Comparison of ENCODE assay signal across 20 cellular contexts in genomic region chr2:70627499-70627898, GRCh38.
A peak's percentile ranks its signal among the peaks of the same experiment; 100 is the strongest.
DNase-seq lines count a peak whose midpoint lies in the region; ATAC-seq, FAIRE-seq and TF ChIP-seq lines count a peak whose summit lies in the region.
"Had no signal": no experiment of that assay in that cellular context is flagged by ENCODE, and none has a peak within 500 bp of the region (broad histone marks: within the 10 kb centered on the region; RNA-seq: fewer than 3 reads in every experiment).

No MANE protein-coding gene starts in this region.

- no peaks in the 10 kb centered on the region for H3K27me3 ChIP-seq in breast epithelium
- peaks cover 16% of the 10 kb centered on the region for H3K27me3 ChIP-seq in osteoblast (ENCODE audit: insufficient read depth, low read length)
- H3K27me3 ChIP-seq: ovary, upper lobe of right lung had no signal

- BruUV-seq in MCF 10A (replicated peaks; lab: Mats Ljungman, UMichigan): no TSS peak

- no peaks in the 10 kb centered on the region for H3K4me1 ChIP-seq in breast epithelium
- H3K4me1 ChIP-seq in osteoblast (ENCODE audit: insufficient read depth, low read length): no peaks in the 10 kb centered on the region
- H3K4me1 ChIP-seq: upper lobe of right lung had no signal

- POLR2A ChIA-PET in MCF 10A (lab: Yijun Ruan, JAX): interaction anchor here (0.7 to 1.1 kb wide), 3 partner anchors 25 to 158 kb away, joined by 3 read pairs; no protein-coding TSS in a partner anchor

- H3K9me3 ChIP-seq in breast epithelium (no peaks in the 10 kb centered on the region), osteoblast (ENCODE audit: low read depth, low read length) (no peaks in the 10 kb centered on the region)
- H3K9me3 ChIP-seq: ovary, upper lobe of right lung had no signal

- no peaks in the 10 kb centered on the region for H3K36me3 Mint-ChIP-seq in MCF 10A (ENCODE audit: insufficient read depth, unreplicated experiment)
- H3K36me3 Mint-ChIP-seq: brain had no signal

- H2AFZ ChIP-seq in osteoblast (ENCODE audit: low read length): no peak overlapping the region

- CTCF ChIA-PET in MCF 10A (lab: Yijun Ruan, JAX): interaction anchor here (0.7 to 2.3 kb wide), 6 partner anchors 10 to 324 kb away, joined by 3 to 11 read pairs (median 4); no protein-coding TSS in a partner anchor

- no peak overlapping the region for H3K27ac Mint-ChIP-seq in MCF 10A (ENCODE audit: low read depth, unreplicated experiment)
- H3K27ac Mint-ChIP-seq: activated CD4-positive, alpha-beta T cell treated with anti-CD3 and anti-CD28 coated beads, Interleukin-2, amount 10 ng/mL, durations not matched to agents 24 days and 14 days; activated T-helper 2 cell treated with anti-CD3 and anti-CD28 coated beads, Interferon-gamma antibody, Interleukin-2, Interleukin-4, amounts not matched to agents 10 μg/mL and 5 μg/mL and 100 μg/mL, durations not matched to agents 14 hours and 24 hours and 36 hours; T-helper 1 cell treated with Interleukin-12 subunit alpha and Interleukin-12 subunit beta and Interleukin-4 antibody, amounts not matched to agents 30 μg/mL and 1 μg/mL, for 36 hours had no signal

- no peak overlapping the region for H3K27ac ChIP-seq in breast epithelium
- H3K27ac ChIP-seq in osteoblast (ENCODE audit: low read depth, low read length): no peak overlapping the region
- H3K27ac ChIP-seq: upper lobe of right lung had no signal

- no peaks in the 10 kb centered on the region for H4K20me1 ChIP-seq in osteoblast (ENCODE audit: insufficient read depth, low read length)

- TF ChIP-seq CTCF in MCF 10A (IDR thresholded peaks at IDR 0.05; ENCODE audit: unreplicated experiment): no peak
- no peak for TF ChIP-seq CTCF in breast epithelium (IDR thresholded peaks at IDR 0.05)
- TF ChIP-seq CTCF in epithelial cell of esophagus (IDR thresholded peaks at IDR 0.05; ENCODE audit: insufficient read depth, low read depth, low read length, missing control alignments): no peak
- no peak for TF ChIP-seq CTCF in osteoblast (IDR thresholded peaks at IDR 0.05; ENCODE audit: extremely low read depth, low read depth, low read length)

- H3K4me1 Mint-ChIP-seq in MCF 10A (ENCODE audit: insufficient read depth, unreplicated experiment): no peaks in the 10 kb centered on the region
- H3K4me1 Mint-ChIP-seq: activated CD4-positive, alpha-beta T cell treated with anti-CD3 and anti-CD28 coated beads, Interleukin-2, amount 10 ng/mL, durations not matched to agents 24 days and 14 days had no signal

- no peaks in the 10 kb centered on the region for H3K79me2 ChIP-seq in osteoblast (ENCODE audit: insufficient read depth, low read length)

- DNase-seq in MCF 10A (ENCODE audit: unreplicated experiment) (peak; percentile 72), breast epithelium (ENCODE audit: low spot score in 2 of 2) (no peak), NCI-H748 (lab: John Stamatoyannopoulos, UW; ENCODE audit: unreplicated experiment) (peak; percentile 68), epithelial cell of esophagus (ENCODE audit: low read depth) (peak; percentile 72), H54 (ENCODE audit: insufficient read length, low spot score) (no peak), osteoblast (ENCODE audit: insufficient read length, low spot score, missing footprints) (no peak), EL (no peak)
- DNase-seq: activated CD4-positive, alpha-beta T cell treated with anti-CD3 and anti-CD28 coated beads, Interleukin-2, amount 10 ng/mL, durations not matched to agents 24 days and 14 days; GOT3; mammary epithelial cell; NCI-H1436 treated with DMSO at 0.1 percent for 48 hours; OCI-M1; ovary; stimulated activated CD4-positive, alpha-beta T cell treated with anti-CD3 and anti-CD28 coated beads, Interleukin-15, amount 100 ng/mL, for 24 hours; upper lobe of right lung had no signal

- TF ChIP-seq POLR2A in breast epithelium (IDR thresholded peaks at IDR 0.05) (no peak), H54 (IDR thresholded peaks at IDR 0.05; ENCODE audit: low read depth, low read length) (no peak)

- intact Hi-C loops in MCF 10A (cut with micrococcal nuclease) (no loop called here), breast epithelium (cut with DNase I; ENCODE audit: low total_unique reads) (no loop called here)

- H3K4me3 Mint-ChIP-seq in MCF 10A (ENCODE audit: unreplicated experiment): no peak overlapping the region
- H3K4me3 Mint-ChIP-seq: activated CD4-positive, alpha-beta T cell treated with anti-CD3 and anti-CD28 coated beads, Interleukin-2, amount 10 ng/mL, durations not matched to agents 24 days and 14 days; T-helper 1 cell treated with Interleukin-12 subunit alpha and Interleukin-12 subunit beta and Interleukin-4 antibody, amounts not matched to agents 30 μg/mL and 1 μg/mL, for 36 hours had no signal

- H3K4me3 ChIP-seq in breast epithelium (no peak overlapping the region), epithelial cell of esophagus (ENCODE audit: low read length) (no peak overlapping the region), osteoblast (ENCODE audit: insufficient read depth, low read length) (no peak overlapping the region)
- H3K4me3 ChIP-seq: ovary, upper lobe of right lung had no signal

- FAIRE-seq in H54 (lab: Jason Lieb, UNC): no peak
- FAIRE-seq: D721Med had no signal

- H3K4me2 ChIP-seq in osteoblast (ENCODE audit: insufficient read depth, low read length): no peak overlapping the region

- H3K9me3 Mint-ChIP-seq in MCF 10A (ENCODE audit: unreplicated experiment): no peaks in the 10 kb centered on the region
- H3K9me3 Mint-ChIP-seq: activated CD4-positive, alpha-beta T cell treated with anti-CD3 and anti-CD28 coated beads, Interleukin-2, amount 10 ng/mL, durations not matched to agents 24 days and 14 days; activated T-helper 2 cell treated with anti-CD3 and anti-CD28 coated beads, Interferon-gamma antibody, Interleukin-2, Interleukin-4, amounts not matched to agents 10 μg/mL and 5 μg/mL and 100 μg/mL, durations not matched to agents 14 hours and 24 hours and 36 hours; T-helper 1 cell treated with Interleukin-12 subunit alpha and Interleukin-12 subunit beta and Interleukin-4 antibody, amounts not matched to agents 30 μg/mL and 1 μg/mL, for 36 hours had no signal

- no peaks in the 10 kb centered on the region for H3K36me3 ChIP-seq in breast epithelium
- no peaks in the 10 kb centered on the region for H3K36me3 ChIP-seq in osteoblast (ENCODE audit: insufficient read depth, low read length)
- H3K36me3 ChIP-seq: ovary, upper lobe of right lung had no signal

- ATAC-seq in HG02642 (IDR thresholded peaks at IDR 0.05; ENCODE audit: poor library complexity, unreplicated experiment): no peak
- ATAC-seq: upper lobe of right lung had no signal

- peaks cover under 1% of the 10 kb centered on the region for H3K27me3 Mint-ChIP-seq in MCF 10A (ENCODE audit: insufficient read depth, unreplicated experiment)

Comparison
In these comparisons a context has a peak if more than half of its experiments do, and no peak if none do; other contexts are left out.
1. DNase-seq: peak in MCF 10A (single experiment), NCI-H748 (single experiment) and epithelial cell of esophagus (single experiment); none in breast epithelium (0 of 2), H54 (single experiment), osteoblast (single experiment) and EL (single experiment).